Comparison of ENCODE assay signal across 34 cellular contexts in the genomic region with DNA sequence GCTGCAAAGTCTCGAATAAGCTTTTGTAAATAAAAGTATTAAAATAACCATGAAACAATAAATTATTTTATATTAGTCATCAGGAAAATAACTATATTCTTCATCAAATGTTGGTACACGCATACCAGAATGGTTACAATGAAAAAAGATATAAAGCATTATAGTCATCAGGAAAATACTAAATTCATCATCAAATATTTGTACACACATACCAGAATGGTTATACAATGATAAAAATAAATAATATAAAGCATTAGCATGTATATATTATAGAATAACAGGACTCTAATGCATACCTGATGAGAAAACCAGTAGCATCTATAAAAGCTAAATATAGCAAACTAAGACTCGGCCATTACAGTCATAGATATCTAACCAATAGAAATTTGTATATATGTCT.
"Had no signal": no experiment of that assay in that cellular context is flagged by ENCODE, and none has a peak within 500 bp of the region (broad histone marks: within the 10 kb centered on the region; RNA-seq: fewer than 3 reads in every experiment).

No MANE protein-coding gene starts in this region.

- H3K9me3 ChIP-seq: MG63 had no signal

- H3K27me3 ChIP-seq: MG63 had no signal

- H3K4me3 ChIP-seq: MG63 had no signal

- H3K4me2 ChIP-seq: KMS-11 had no signal

- DNase-seq: Karpas-422, Kasumi-1, MG63, MM.1S, MV-4-11, NCI-H1048, NCI-H1092, NCI-H1092 treated with DMSO at 0.1 percent for 48 hours, NCI-H1105, NCI-H1105 treated with DMSO at 0.1 percent for 48 hours, NCI-H1417, NCI-H1417 treated with DMSO at 0.1 percent for 48 hours, NCI-H1436, NCI-H1436 treated with DMSO at 0.1 percent for 48 hours, NCI-H146, NCI-H1694, NCI-H1694 treated with DMSO at 0.1 percent for 48 hours, NCI-H187, NCI-H187 treated with DMSO at 0.1 percent for 48 hours, NCI-H1930, NCI-H2029, NCI-H2029 treated with DMSO at 0.1 percent for 48 hours, NCI-H2081, NCI-H2081 treated with DMSO at 0.1 percent for 48 hours, NCI-H2107, NCI-H2171, NCI-H2171 treated with DMSO at 0.1 percent for 48 hours, NCI-H2227 treated with DMSO at 0.1 percent for 48 hours, NCI-H226, NCI-H345, NCI-H446, NCI-H446 treated with DMSO at 0.1 percent for 48 hours, NCI-H510A had no signal

- H3K9ac ChIP-seq: KMS-11 had no signal

- H3K27ac ChIP-seq: KMS-11 had no signal

- H3K36me3 ChIP-seq: MG63 had no signal
